ENCODE assay signal across 11 cellular contexts in genomic region chr2:68203587-68203986, GRCh38. TPM values are rescaled to one million over a fixed set of nuclear protein-coding genes. Genes with fewer than 3 reads are reported as not detected.
A peak's percentile ranks its signal among the peaks of the same experiment; 100 is the strongest.
DNase-seq lines count a peak whose midpoint lies in the region; ATAC-seq lines count a peak whose summit lies in the region.
"Had no signal": no experiment of that assay in that cellular context is flagged by ENCODE, and none has a peak within 500 bp of the region (broad histone marks: within the 10 kb centered on the region; RNA-seq: fewer than 3 reads in every experiment).

No MANE protein-coding gene starts in this region.

- DNase-seq in activated T-helper 2 cell treated with anti-CD3 and anti-CD28 coated beads, Interferon-gamma antibody, Interleukin-2, Interleukin-4, amounts not matched to agents 10 μg/mL and 5 μg/mL and 100 μg/mL, durations not matched to agents 14 hours and 24 hours and 36 hours (ENCODE audit: low spot score), result no peak
- DNase-seq in NCI-H2029 (lab: John Stamatoyannopoulos, UW) (no peak), HK-2 (ENCODE audit: unreplicated experiment) (no peak), dedifferentiated amniotic fluid mesenchymal stem cell (ENCODE audit: extremely low spot score) (no peak)
- no peak for DNase-seq in stimulated activated CD4-positive, alpha-beta T cell treated with anti-CD3 and anti-CD28 coated beads, Interleukin-4, amount 100 ng/mL, for 4 hours
- DNase-seq: DMS153, NCI-H1048 had no signal

- peak overlapping the region; percentile 64 for H3K4me3 Mint-ChIP-seq in activated T-helper 2 cell treated with anti-CD3 and anti-CD28 coated beads, Interferon-gamma antibody, Interleukin-2, Interleukin-4, amounts not matched to agents 10 μg/mL and 5 μg/mL and 100 μg/mL, durations not matched to agents 14 hours and 24 hours and 36 hours (ENCODE audit: low read depth)

- peaks cover 53% of the 10 kb centered on the region for H3K4me1 Mint-ChIP-seq in activated T-helper 2 cell treated with anti-CD3 and anti-CD28 coated beads, Interferon-gamma antibody, Interleukin-2, Interleukin-4, amounts not matched to agents 10 μg/mL and 5 μg/mL and 100 μg/mL, durations not matched to agents 14 hours and 24 hours and 36 hours (ENCODE audit: low read depth)

- peak overlapping the region; percentile 90 for H3K27ac Mint-ChIP-seq in activated T-helper 2 cell treated with anti-CD3 and anti-CD28 coated beads, Interferon-gamma antibody, Interleukin-2, Interleukin-4, amounts not matched to agents 10 μg/mL and 5 μg/mL and 100 μg/mL, durations not matched to agents 14 hours and 24 hours and 36 hours

- H3K4me3 ChIP-seq in GM08714 (ENCODE audit: low read length), result peak overlapping the region; percentile 69; the same call in 1 of the 2 replicates
- H3K4me3 ChIP-seq: smooth muscle cell had no signal

- peaks cover 21% of the 10 kb centered on the region for H3K36me3 Mint-ChIP-seq in activated T-helper 2 cell treated with anti-CD3 and anti-CD28 coated beads, Interferon-gamma antibody, Interleukin-2, Interleukin-4, amounts not matched to agents 10 μg/mL and 5 μg/mL and 100 μg/mL, durations not matched to agents 14 hours and 24 hours and 36 hours (ENCODE audit: low read depth)

- intact Hi-C loops in activated T-helper 2 cell treated with anti-CD3 and anti-CD28 coated beads, Interferon-gamma antibody, Interleukin-2, Interleukin-4, amounts not matched to agents 10 μg/mL and 5 μg/mL and 100 μg/mL, durations not matched to agents 14 hours and 24 hours and 36 hours (cut with micrococcal nuclease), result loop anchor here (1.0 to 5.0 kb wide), 3 partner anchors 46 to 239 kb away; partner anchors contain the start of gene PNO1

- H3K27me3 Mint-ChIP-seq in activated T-helper 2 cell treated with anti-CD3 and anti-CD28 coated beads, Interferon-gamma antibody, Interleukin-2, Interleukin-4, amounts not matched to agents 10 μg/mL and 5 μg/mL and 100 μg/mL, durations not matched to agents 14 hours and 24 hours and 36 hours (ENCODE audit: low read depth), result no peaks in the 10 kb centered on the region

- ATAC-seq in GM19372 (IDR thresholded peaks at IDR 0.05; ENCODE audit: low read depth, unreplicated experiment) (peak; percentile 90), HG03095 (IDR thresholded peaks at IDR 0.05; ENCODE audit: unreplicated experiment) (peak; percentile 96)

- H3K9me3 Mint-ChIP-seq in activated T-helper 2 cell treated with anti-CD3 and anti-CD28 coated beads, Interferon-gamma antibody, Interleukin-2, Interleukin-4, amounts not matched to agents 10 μg/mL and 5 μg/mL and 100 μg/mL, durations not matched to agents 14 hours and 24 hours and 36 hours, result no peaks in the 10 kb centered on the region

RNA-seq across cellular contexts. Expression of gene PNO1, which starts 45.9 kb away (rescaled TPM):
- 24.5 and 24.7 TPM in 2 replicates for total RNA-seq in activated T-helper 2 cell treated with anti-CD3 and anti-CD28 coated beads, Interferon-gamma antibody, Interleukin-2, Interleukin-4, amounts not matched to agents 10 μg/mL and 5 μg/mL and 100 μg/mL, durations not matched to agents 14 hours and 24 hours and 36 hours

RNA-seq across cellular contexts. Expression of gene PPP3R1, which starts 48.7 kb away (rescaled TPM):
- 77.3 and 78.6 TPM in 2 replicates for total RNA-seq in activated T-helper 2 cell treated with anti-CD3 and anti-CD28 coated beads, Interferon-gamma antibody, Interleukin-2, Interleukin-4, amounts not matched to agents 10 μg/mL and 5 μg/mL and 100 μg/mL, durations not matched to agents 14 hours and 24 hours and 36 hours
